In the genomic region with DNA sequence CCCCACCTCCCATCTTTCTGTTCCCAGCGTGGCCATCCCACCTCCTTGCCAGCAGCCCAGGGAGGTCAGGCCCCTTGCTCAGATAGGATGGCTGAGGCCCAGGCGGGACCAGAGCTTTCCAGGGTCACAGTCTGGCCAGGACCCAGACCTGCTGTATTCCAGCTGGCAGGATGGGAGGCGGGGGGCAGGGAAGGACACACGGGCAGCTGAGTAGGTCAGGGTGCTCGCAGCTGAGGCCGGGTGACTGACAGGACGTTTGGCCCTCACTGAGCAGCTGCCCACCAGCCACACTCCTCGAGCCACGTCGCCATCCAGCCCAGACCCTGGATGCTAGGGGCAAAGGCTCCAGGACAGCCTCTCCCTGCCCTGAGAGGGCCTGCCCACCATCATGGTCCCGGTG, we compare ENCODE assay signal across 24 cellular contexts.
"Had no signal": no experiment of that assay in that cellular context is flagged by ENCODE, and none has a peak within 500 bp of the region (broad histone marks: within the 10 kb centered on the region; RNA-seq: fewer than 3 reads in every experiment).

No MANE protein-coding gene starts in this region.

- H3K27ac ChIP-seq: gastroesophageal sphincter, heart right ventricle, left ventricle myocardium inferior, ovary, tibial nerve had no signal

- ATAC-seq: activated CD4-positive, CD25-positive, alpha-beta regulatory T cell treated with anti-CD3 and anti-CD28 coated beads, Interleukin-2, amount 50 U/mL, for 24 hours; activated T-cell treated with anti-CD3 and anti-CD28 coated beads, Interleukin-2, amount 50 U/mL, for 72 hours; esophagus mucosa; gastroesophageal sphincter; heart right ventricle; sciatic nerve; stimulated activated naive CD8-positive, alpha-beta T cell treated with anti-CD3 and anti-CD28 coated beads, Interleukin-15, Interleukin-2, amounts not matched to agents 100 U/mL and 50 U/mL, for 24 hours had no signal

- H3K27me3 ChIP-seq: gastroesophageal sphincter, ovary had no signal

- H3K36me3 ChIP-seq: gastroesophageal sphincter, heart right ventricle, left ventricle myocardium inferior, ovary, tibial nerve had no signal

- H3K27ac Mint-ChIP-seq: activated naive CD8-positive, alpha-beta T cell; activated T-cell treated with anti-CD3 and anti-CD28 coated beads, Interleukin-2, amount 50 U/mL, for 72 hours; naive B cell had no signal

- H3K4me3 ChIP-seq: gastroesophageal sphincter, heart right ventricle, left ventricle myocardium inferior, ovary, tibial nerve had no signal

- DNase-seq: activated CD4-positive, alpha-beta T cell treated with anti-CD3 and anti-CD28 coated beads, Interleukin-2, amount 10 ng/mL, durations not matched to agents 7 days and 5 days; activated CD8-positive, alpha-beta memory T cell treated with anti-CD3 and anti-CD28 coated beads, Interleukin-2, amount 50 U/mL, for 48 hours; activated gamma-delta T cell; activated T-cell treated with anti-CD3 and anti-CD28 coated beads, Interleukin-2, amount 50 U/mL, for 72 hours; effector CD8-positive, alpha-beta T cell; heart right ventricle; left ventricle myocardium inferior; mammary epithelial cell; midbrain; naive B cell; ovary; stimulated activated CD4-positive, alpha-beta T cell treated with anti-CD3 and anti-CD28 coated beads, Interleukin-12 subunit alpha, Interleukin-12 subunit beta, amount 100 ng/mL, for 4 hours; stimulated activated CD4-positive, alpha-beta T cell treated with anti-CD3 and anti-CD28 coated beads, Interleukin-1b, Interleukin-23, amount 100 ng/mL, for 48 hours; stimulated activated CD8-positive, alpha-beta memory T cell treated with anti-CD3 and anti-CD28 coated beads, Interleukin-4, amount 100 ng/mL, for 48 hours; stimulated activated naive CD8-positive, alpha-beta T cell treated with anti-CD3 and anti-CD28 coated beads, Interleukin-15, Interleukin-2, amounts not matched to agents 100 U/mL and 50 U/mL, for 24 hours; T-helper 1 cell; T1000 had no signal

- H3K36me3 Mint-ChIP-seq: activated naive CD8-positive, alpha-beta T cell; naive B cell had no signal

- H3K27me3 Mint-ChIP-seq: activated CD4-positive, alpha-beta T cell treated with anti-CD3 and anti-CD28 coated beads, Interleukin-2, amount 10 ng/mL, durations not matched to agents 7 days and 5 days; activated naive CD8-positive, alpha-beta T cell had no signal

- H3K9me3 ChIP-seq: gastroesophageal sphincter, heart right ventricle, left ventricle myocardium inferior, ovary, tibial nerve had no signal

- H3K9me3 Mint-ChIP-seq: activated CD4-positive, alpha-beta T cell treated with anti-CD3 and anti-CD28 coated beads, Interleukin-2, amount 10 ng/mL, durations not matched to agents 7 days and 5 days; activated T-cell treated with anti-CD3 and anti-CD28 coated beads, Interleukin-2, amount 50 U/mL, for 72 hours; dendritic cell treated with granulocyte-macrophage colony-stimulating factor and Interleukin-4, amounts not matched to agents 40 ng/mL and 50 ng/mL, for 4 days; naive B cell had no signal

- H3K4me3 Mint-ChIP-seq: activated CD4-positive, alpha-beta T cell treated with anti-CD3 and anti-CD28 coated beads, Interleukin-2, amount 10 ng/mL, durations not matched to agents 7 days and 5 days; activated T-cell treated with anti-CD3 and anti-CD28 coated beads, Interleukin-2, amount 50 U/mL, for 72 hours; dendritic cell treated with granulocyte-macrophage colony-stimulating factor and Interleukin-4, amounts not matched to agents 40 ng/mL and 50 ng/mL, for 4 days had no signal
